In the genomic region with DNA sequence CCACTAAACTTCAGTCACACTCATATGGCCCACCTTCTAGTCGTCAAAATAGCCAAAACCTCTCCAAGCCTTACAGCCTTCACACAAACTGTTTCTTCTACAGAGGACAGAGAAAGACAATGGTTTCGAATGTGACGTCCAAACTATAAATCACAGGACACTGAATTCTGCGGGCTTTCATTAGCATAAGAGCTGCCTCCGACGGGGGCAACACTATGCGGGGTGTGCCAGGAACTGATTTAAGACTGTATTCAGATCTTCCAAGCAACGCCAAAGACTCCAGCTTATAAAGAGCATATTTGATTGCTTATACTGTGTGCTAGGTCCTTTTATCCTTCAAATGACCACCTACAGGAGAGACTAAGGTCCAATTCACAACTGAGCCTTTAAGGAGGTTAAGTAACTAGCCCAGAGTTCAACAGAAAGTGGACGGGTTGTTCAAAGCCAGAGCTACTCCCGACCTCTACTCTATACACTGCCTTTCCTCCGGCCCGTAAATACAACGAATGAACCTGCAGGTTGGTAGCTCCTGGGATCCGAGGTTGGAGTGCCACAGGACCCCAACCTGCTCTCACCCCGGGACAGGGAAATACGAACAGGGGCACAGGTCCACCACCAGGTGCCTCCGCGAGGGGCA, we compare ENCODE assay signal across 8 cellular contexts. TPM values are rescaled to one million over a fixed set of nuclear protein-coding genes. Genes with fewer than 3 reads are reported as not detected.
DNase-seq lines count a peak whose midpoint lies in the region; ATAC-seq, FAIRE-seq and TF ChIP-seq lines count a peak whose summit lies in the region.

No MANE protein-coding gene starts in this region.

- H3K4me3 ChIP-seq in BLaER1 = peak overlapping the region; percentile 84
- H3K4me3 ChIP-seq in neural cell (ENCODE audit: low read length) = peak overlapping the region; percentile 83

- H3K9me2 ChIP-seq in neural cell (ENCODE audit: insufficient read depth, low read length) = no peaks in the 10 kb centered on the region

- TF ChIP-seq RAD21 in neural cell (conservative IDR thresholded peaks at IDR 0.05) = no peak

- H3K27ac ChIP-seq in BLaER1 (peak overlapping the region; percentile 84), neural cell (ENCODE audit: low read length) (peak overlapping the region; percentile 87)

- peak overlapping the region; percentile 80 for H3K9ac ChIP-seq in BLaER1
- H3K9ac ChIP-seq in neural cell (ENCODE audit: low read length) = peak overlapping the region; percentile 89

- H3K4me1 ChIP-seq in BLaER1 = peaks cover 21% of the 10 kb centered on the region

- peaks cover 10% of the 10 kb centered on the region for H3K36me3 ChIP-seq in BLaER1
- H3K36me3 ChIP-seq in neural cell (ENCODE audit: insufficient read depth, low read length) = no peaks in the 10 kb centered on the region

- H2AFZ ChIP-seq in neural cell (ENCODE audit: low read depth, low read length) = peak overlapping the region; percentile 65

- TF ChIP-seq CTCF in endothelial cell (IDR thresholded peaks at IDR 0.05; ENCODE audit: unreplicated experiment) (no peak), neural cell (IDR thresholded peaks at IDR 0.05; ENCODE audit: poor library complexity, severe bottlenecking) (no peak)

- H3K4me3 Mint-ChIP-seq in endothelial cell (ENCODE audit: unreplicated experiment) = peak overlapping the region; percentile 93

- peak; percentile 44 for FAIRE-seq in GM19239 (lab: Jason Lieb, UNC)

- peak overlapping the region; percentile 43 for H3K27ac Mint-ChIP-seq in endothelial cell (ENCODE audit: unreplicated experiment)

- H3K27me3 Mint-ChIP-seq in endothelial cell (ENCODE audit: unreplicated experiment) = peaks cover 9% of the 10 kb centered on the region

- H3F3A ChIP-seq in neural cell (ENCODE audit: insufficient read depth, low read length, poor library complexity, severe bottlenecking) = peaks cover 6% of the 10 kb centered on the region

- peaks cover 20% of the 10 kb centered on the region for H3K79me2 ChIP-seq in neural cell (replicated peaks; ENCODE audit: insufficient read depth, low read length)

- no peaks in the 10 kb centered on the region for H3K27me3 ChIP-seq in BLaER1
- H3K27me3 ChIP-seq in neural cell (ENCODE audit: insufficient read depth, low read depth, low read length) = no peaks in the 10 kb centered on the region

- no peak for TF ChIP-seq EP300 in neural cell (conservative IDR thresholded peaks at IDR 0.05; ENCODE audit: poor library complexity, severe bottlenecking)

- peak overlapping the region; percentile 95 for H3K4me2 ChIP-seq in BLaER1
- H3K4me2 ChIP-seq in neural cell (ENCODE audit: low read length) = peak overlapping the region; percentile 49

- H3K9me3 ChIP-seq in BLaER1 = peaks cover 20% of the 10 kb centered on the region
- H3K9me3 ChIP-seq in neural cell (ENCODE audit: low read length) = no peaks in the 10 kb centered on the region

- no peaks in the 10 kb centered on the region for H3K9me3 Mint-ChIP-seq in endothelial cell (ENCODE audit: unreplicated experiment)

- no peak for DNase-seq in GM19239 (ENCODE audit: insufficient read length, low spot score)
- DNase-seq in OCI-M1 (lab: John Stamatoyannopoulos, UW) = peak; percentile 61
- DNase-seq in endothelial cell (ENCODE audit: low spot score) = no peak
- DNase-seq in UCSD-AML1 (lab: John Stamatoyannopoulos, UW; ENCODE audit: unreplicated experiment) = no peak
- no peak for DNase-seq in effector CD8-positive, alpha-beta T cell (lab: John Stamatoyannopoulos, UW)

- H4K20me1 ChIP-seq in BLaER1 (no peaks in the 10 kb centered on the region), neural cell (ENCODE audit: insufficient read depth) (no peaks in the 10 kb centered on the region)

- H3K36me3 Mint-ChIP-seq in endothelial cell (ENCODE audit: low read depth, unreplicated experiment) = peaks cover 9% of the 10 kb centered on the region

- ATAC-seq in GM21723 (IDR thresholded peaks at IDR 0.05; ENCODE audit: unreplicated experiment) = no peak

- peaks cover 17% of the 10 kb centered on the region for H3K4me1 Mint-ChIP-seq in endothelial cell (ENCODE audit: unreplicated experiment)

TF ChIP-seq in neural cell, 6 proteins besides CTCF, POLR2A, EP300 and RAD21:
- no peak for TF ChIP-seq SMC3 (conservative IDR thresholded peaks at IDR 0.05; ENCODE audit: poor library complexity)
- no peak for TF ChIP-seq MXI1 (conservative IDR thresholded peaks at IDR 0.05; ENCODE audit: poor library complexity, severe bottlenecking)
- no peak for TF ChIP-seq EZH2 (IDR thresholded peaks at IDR 0.05; ENCODE audit: borderline replicate concordance, insufficient read depth, low read length, poor library complexity, severe bottlenecking)
- TF ChIP-seq, protein P1, sequence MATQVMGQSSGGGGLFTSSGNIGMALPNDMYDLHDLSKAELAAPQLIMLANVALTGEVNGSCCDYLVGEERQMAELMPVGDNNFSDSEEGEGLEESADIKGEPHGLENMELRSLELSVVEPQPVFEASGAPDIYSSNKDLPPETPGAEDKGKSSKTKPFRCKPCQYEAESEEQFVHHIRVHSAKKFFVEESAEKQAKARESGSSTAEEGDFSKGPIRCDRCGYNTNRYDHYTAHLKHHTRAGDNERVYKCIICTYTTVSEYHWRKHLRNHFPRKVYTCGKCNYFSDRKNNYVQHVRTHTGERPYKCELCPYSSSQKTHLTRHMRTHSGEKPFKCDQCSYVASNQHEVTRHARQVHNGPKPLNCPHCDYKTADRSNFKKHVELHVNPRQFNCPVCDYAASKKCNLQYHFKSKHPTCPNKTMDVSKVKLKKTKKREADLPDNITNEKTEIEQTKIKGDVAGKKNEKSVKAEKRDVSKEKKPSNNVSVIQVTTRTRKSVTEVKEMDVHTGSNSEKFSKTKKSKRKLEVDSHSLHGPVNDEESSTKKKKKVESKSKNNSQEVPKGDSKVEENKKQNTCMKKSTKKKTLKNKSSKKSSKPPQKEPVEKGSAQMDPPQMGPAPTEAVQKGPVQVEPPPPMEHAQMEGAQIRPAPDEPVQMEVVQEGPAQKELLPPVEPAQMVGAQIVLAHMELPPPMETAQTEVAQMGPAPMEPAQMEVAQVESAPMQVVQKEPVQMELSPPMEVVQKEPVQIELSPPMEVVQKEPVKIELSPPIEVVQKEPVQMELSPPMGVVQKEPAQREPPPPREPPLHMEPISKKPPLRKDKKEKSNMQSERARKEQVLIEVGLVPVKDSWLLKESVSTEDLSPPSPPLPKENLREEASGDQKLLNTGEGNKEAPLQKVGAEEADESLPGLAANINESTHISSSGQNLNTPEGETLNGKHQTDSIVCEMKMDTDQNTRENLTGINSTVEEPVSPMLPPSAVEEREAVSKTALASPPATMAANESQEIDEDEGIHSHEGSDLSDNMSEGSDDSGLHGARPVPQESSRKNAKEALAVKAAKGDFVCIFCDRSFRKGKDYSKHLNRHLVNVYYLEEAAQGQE (IDR thresholded peaks at IDR 0.05; ENCODE audit: borderline replicate concordance) = no peak
- TF ChIP-seq POLR2AphosphoS5 (IDR thresholded peaks at IDR 0.05) = no peak
- no peak for TF ChIP-seq TAF1 (IDR thresholded peaks at IDR 0.05; ENCODE audit: low read depth)

RNA-seq across cellular contexts. Expression of a gene that starts 0.6 kb away (rescaled TPM):
- total RNA-seq in endothelial cell (ENCODE audit: unreplicated experiment) = 7.6 TPM
- 8.9 and 9.9 TPM in 2 replicates for polyA plus RNA-seq in neural cell
- polyA minus RNA-seq in neural cell = 21.4 and 24.0 TPM in 2 replicates

RNA-seq across cellular contexts. Expression of a gene that starts 0.7 kb away (rescaled TPM):
- total RNA-seq in endothelial cell (ENCODE audit: unreplicated experiment) = 14.1 TPM
- polyA plus RNA-seq in neural cell = 17.1 and 17.9 TPM in 2 replicates
- polyA minus RNA-seq in neural cell = 20.9 and 23.3 TPM in 2 replicates
